Comparison of ENCODE assay signal across 25 cellular contexts in genomic region chr9:135290566-135290965, GRCh38.
"Had no signal": no experiment of that assay in that cellular context is flagged by ENCODE, and none has a peak within 500 bp of the region (broad histone marks: within the 10 kb centered on the region; RNA-seq: fewer than 3 reads in every experiment).

No MANE protein-coding gene starts in this region.

- H3K9me3 Mint-ChIP-seq: activated T-helper 17 cell treated with anti-CD3 and anti-CD28 coated beads, Interleukin-2, amount 50 U/mL, for 72 hours had no signal

- H3K4me1 Mint-ChIP-seq: activated CD4-positive, alpha-beta memory T cell treated with anti-CD3 and anti-CD28 coated beads, Interleukin-2, amount 10 ng/mL, durations not matched to agents 7 days and 5 days; activated CD4-positive, alpha-beta T cell treated with anti-CD3 and anti-CD28 coated beads for 36 hours; activated T-helper 17 cell treated with anti-CD3 and anti-CD28 coated beads, Interleukin-2, amount 50 U/mL, for 72 hours had no signal

- ATAC-seq: activated CD4-positive, alpha-beta T cell treated with anti-CD3 and anti-CD28 coated beads for 36 hours; activated T-helper 17 cell treated with anti-CD3 and anti-CD28 coated beads, Interleukin-2, amount 50 U/mL, for 72 hours; Panc1 had no signal

- H3K27ac Mint-ChIP-seq: activated CD4-positive, alpha-beta memory T cell treated with anti-CD3 and anti-CD28 coated beads, Interleukin-2, amount 10 ng/mL, durations not matched to agents 7 days and 5 days; activated CD4-positive, alpha-beta T cell treated with anti-CD3 and anti-CD28 coated beads for 36 hours; activated naive CD4-positive, alpha-beta T cell treated with anti-CD3 and anti-CD28 coated beads for 36 hours; activated naive CD8-positive, alpha-beta T cell; activated T-helper 17 cell treated with anti-CD3 and anti-CD28 coated beads, Interleukin-2, amount 50 U/mL, for 72 hours; T-helper 1 cell treated with Interleukin-12 subunit alpha and Interleukin-12 subunit beta and Interleukin-4 antibody, amounts not matched to agents 30 μg/mL and 1 μg/mL, for 36 hours had no signal

- DNase-seq: activated CD4-positive, alpha-beta memory T cell treated with anti-CD3 and anti-CD28 coated beads, Interleukin-2, amount 10 ng/mL, durations not matched to agents 7 days and 5 days; activated CD4-positive, alpha-beta T cell treated with anti-CD3 and anti-CD28 coated beads for 36 hours; activated CD4-positive, alpha-beta T cell treated with anti-CD3 and anti-CD28 coated beads, Interleukin-2, amount 50 U/mL, for 1 hour; activated CD4-positive, CD25-positive, alpha-beta regulatory T cell; activated gamma-delta T cell; activated naive CD4-positive, alpha-beta T cell treated with anti-CD3 and anti-CD28 coated beads for 36 hours; activated T-cell treated with anti-CD3 and anti-CD28 coated beads for 4 hours; activated T-cell treated with anti-CD3 and anti-CD28 coated beads, Interleukin-2, amount 50 U/mL, for 48 hours; amygdala; MM.1S; NCI-H1105; NCI-H1436; NCI-H1694 treated with DMSO at 0.1 percent for 48 hours; NCI-H2029 treated with DMSO at 0.1 percent for 48 hours; NCI-H345; NCI-H510A; NCI-H526 treated with DMSO at 0.1 percent for 48 hours; OCI-M1; RPMI8226; SHP77 treated with DMSO at 0.1 percent for 48 hours had no signal

- H3K4me3 Mint-ChIP-seq: activated CD4-positive, alpha-beta memory T cell treated with anti-CD3 and anti-CD28 coated beads, Interleukin-2, amount 10 ng/mL, durations not matched to agents 7 days and 5 days; activated CD4-positive, alpha-beta T cell treated with anti-CD3 and anti-CD28 coated beads for 36 hours; activated naive CD4-positive, alpha-beta T cell treated with anti-CD3 and anti-CD28 coated beads for 36 hours; activated naive CD8-positive, alpha-beta T cell; activated T-helper 17 cell treated with anti-CD3 and anti-CD28 coated beads, Interleukin-2, amount 50 U/mL, for 72 hours; T-helper 1 cell treated with Interleukin-12 subunit alpha and Interleukin-12 subunit beta and Interleukin-4 antibody, amounts not matched to agents 30 μg/mL and 1 μg/mL, for 36 hours had no signal

- H3K36me3 Mint-ChIP-seq: activated naive CD8-positive, alpha-beta T cell; brain had no signal

- H3K27me3 Mint-ChIP-seq: brain had no signal
